9 cellular contexts compared by ENCODE assay signal in genomic region chr14:95536036-95536577, GRCh38. TPM values are rescaled to one million over a fixed set of nuclear protein-coding genes. Genes with fewer than 3 reads are reported as not detected.
DNase-seq lines count a peak whose midpoint lies in the region; ATAC-seq and TF ChIP-seq lines count a peak whose summit lies in the region.
"Had no signal": no experiment of that assay in that cellular context is flagged by ENCODE, and none has a peak within 500 bp of the region (broad histone marks: within the 10 kb centered on the region; RNA-seq: fewer than 3 reads in every experiment).

No MANE protein-coding gene starts in this region.

- CTCF ChIA-PET in activated naive CD4-positive, alpha-beta T cell treated with anti-CD3 and anti-CD28 coated beads for 36 hours (lab: Charles Lee) = interaction anchor here (1.4 to 4.3 kb wide), 4 partner anchors 9 to 109 kb away, joined by 3 to 14 read pairs (median 6); no protein-coding TSS in a partner anchor

- no peak for DNase-seq in activated naive CD4-positive, alpha-beta T cell treated with anti-CD3 and anti-CD28 coated beads for 36 hours
- DNase-seq in activated naive CD4-positive, alpha-beta T cell treated with anti-CD3 and anti-CD28 coated beads, Interleukin-2, amount 50 U/mL, for 16 hours = no peak
- no peak for DNase-seq in adipocyte (ENCODE audit: low read depth)
- no peak for DNase-seq in type B pancreatic cell (ENCODE audit: extremely low spot score, unreplicated experiment)
- DNase-seq in foreskin keratinocyte = no peak
- DNase-seq: NCI-H187 treated with DMSO at 0.1 percent for 48 hours had no signal

- H3K9ac ChIP-seq in adipocyte (ENCODE audit: low read length) (peak overlapping the region; percentile 90), liver (ENCODE audit: low read depth in 1 of 2, low read length in 2 of 2) (peak overlapping the region; percentile 29 to 87)

- H3K27me3 ChIP-seq in adipocyte (replicated peaks; ENCODE audit: control insufficient read depth, insufficient read depth, low read length) (no peaks in the 10 kb centered on the region), liver (ENCODE audit: control insufficient read depth in 4 of 4, insufficient read depth in 4 of 4, low read length in 3 of 4) (no peaks in the 10 kb centered on the region), foreskin keratinocyte (no peaks in the 10 kb centered on the region)

- TF ChIP-seq CTCF in liver (IDR thresholded peaks at IDR 0.05; ENCODE audit: low read depth, low read length, missing input control) (no peak), type B pancreatic cell (conservative IDR thresholded peaks at IDR 0.05) (no peak), foreskin keratinocyte (conservative IDR thresholded peaks at IDR 0.05) (no peak)

- H3K27ac Mint-ChIP-seq in activated naive CD4-positive, alpha-beta T cell treated with anti-CD3 and anti-CD28 coated beads for 36 hours = no peak overlapping the region
- peak overlapping the region; percentile 91 for H3K27ac Mint-ChIP-seq in type B pancreatic cell

- H3K27ac ChIP-seq in liver (ENCODE audit: low read depth in 1 of 2, low read length in 2 of 2) (peak overlapping the region; percentile 76 to 87), foreskin keratinocyte (no peak overlapping the region)

- H3K4me3 ChIP-seq in adipocyte (ENCODE audit: low read length) (peak overlapping the region; percentile 91), liver (ENCODE audit: low read depth in 1 of 3, low read length in 3 of 3) (peak overlapping the region; percentile 69 to 94 (median 85))

- peaks cover 53% of the 10 kb centered on the region for H3K4me1 Mint-ChIP-seq in activated naive CD4-positive, alpha-beta T cell treated with anti-CD3 and anti-CD28 coated beads for 36 hours (ENCODE audit: low read depth)
- H3K4me1 Mint-ChIP-seq in type B pancreatic cell (ENCODE audit: unreplicated experiment) = peaks cover 48% of the 10 kb centered on the region

- intact Hi-C loops in activated naive CD4-positive, alpha-beta T cell treated with anti-CD3 and anti-CD28 coated beads for 36 hours (cut with micrococcal nuclease) = no loop called here

- H3K36me3 Mint-ChIP-seq in activated naive CD4-positive, alpha-beta T cell treated with anti-CD3 and anti-CD28 coated beads for 36 hours (ENCODE audit: low read depth) = peaks cover 19% of the 10 kb centered on the region
- H3K36me3 Mint-ChIP-seq in type B pancreatic cell = peaks cover 4% of the 10 kb centered on the region

- WGBS in liver = 7% methylated on average over 4 of the region's 4 CpGs

- H3K36me3 ChIP-seq in adipocyte (ENCODE audit: control insufficient read depth, insufficient read depth, low read length, severe bottlenecking) = no peaks in the 10 kb centered on the region
- H3K36me3 ChIP-seq in liver (ENCODE audit: control insufficient read depth in 4 of 4, insufficient read depth in 3 of 4, low read depth in 1 of 4, low read length in 3 of 4) = no peaks in the 10 kb centered on the region

- ATAC-seq in foreskin keratinocyte (no peak), HG03354 (IDR thresholded peaks at IDR 0.05; ENCODE audit: poor library complexity, severe bottlenecking, unreplicated experiment) (no peak), GM21528 (IDR thresholded peaks at IDR 0.05; ENCODE audit: low FRiP score, unreplicated experiment) (no peak)

- H3K4me3 Mint-ChIP-seq in activated naive CD4-positive, alpha-beta T cell treated with anti-CD3 and anti-CD28 coated beads for 36 hours = peak overlapping the region; percentile 92
- peak overlapping the region; percentile 99 for H3K4me3 Mint-ChIP-seq in type B pancreatic cell

- no peak for TF ChIP-seq RAD21 in liver (IDR thresholded peaks at IDR 0.05)

- H3K27me3 Mint-ChIP-seq in activated naive CD4-positive, alpha-beta T cell treated with anti-CD3 and anti-CD28 coated beads for 36 hours (ENCODE audit: low read depth) = no peaks in the 10 kb centered on the region
- no peaks in the 10 kb centered on the region for H3K27me3 Mint-ChIP-seq in type B pancreatic cell

- no peaks in the 10 kb centered on the region for H3K9me3 ChIP-seq in adipocyte (ENCODE audit: control insufficient read depth, low read length)
- H3K9me3 ChIP-seq in liver (ENCODE audit: control insufficient read depth in 4 of 4, low read length in 3 of 4) = no peaks in the 10 kb centered on the region

- H3K4me1 ChIP-seq in adipocyte (ENCODE audit: control insufficient read depth, insufficient read depth, low read length) = peaks cover 55% of the 10 kb centered on the region
- H3K4me1 ChIP-seq in liver (ENCODE audit: control insufficient read depth in 4 of 4, insufficient read depth in 4 of 4, low read length in 3 of 4) = peaks cover 10 to 79% (median 68%) of the 10 kb centered on the region in 4 donors
- H3K4me1 ChIP-seq in foreskin keratinocyte = peaks cover 21% of the 10 kb centered on the region

- H3K9me3 Mint-ChIP-seq in activated naive CD4-positive, alpha-beta T cell treated with anti-CD3 and anti-CD28 coated beads for 36 hours = no peaks in the 10 kb centered on the region
- H3K9me3 Mint-ChIP-seq in type B pancreatic cell = no peaks in the 10 kb centered on the region

TF ChIP-seq in liver, 16 proteins besides CTCF, POLR2A, EP300 and RAD21:
- no peak for TF ChIP-seq FOXA1 (IDR thresholded peaks at IDR 0.05)
- TF ChIP-seq, protein P1, sequence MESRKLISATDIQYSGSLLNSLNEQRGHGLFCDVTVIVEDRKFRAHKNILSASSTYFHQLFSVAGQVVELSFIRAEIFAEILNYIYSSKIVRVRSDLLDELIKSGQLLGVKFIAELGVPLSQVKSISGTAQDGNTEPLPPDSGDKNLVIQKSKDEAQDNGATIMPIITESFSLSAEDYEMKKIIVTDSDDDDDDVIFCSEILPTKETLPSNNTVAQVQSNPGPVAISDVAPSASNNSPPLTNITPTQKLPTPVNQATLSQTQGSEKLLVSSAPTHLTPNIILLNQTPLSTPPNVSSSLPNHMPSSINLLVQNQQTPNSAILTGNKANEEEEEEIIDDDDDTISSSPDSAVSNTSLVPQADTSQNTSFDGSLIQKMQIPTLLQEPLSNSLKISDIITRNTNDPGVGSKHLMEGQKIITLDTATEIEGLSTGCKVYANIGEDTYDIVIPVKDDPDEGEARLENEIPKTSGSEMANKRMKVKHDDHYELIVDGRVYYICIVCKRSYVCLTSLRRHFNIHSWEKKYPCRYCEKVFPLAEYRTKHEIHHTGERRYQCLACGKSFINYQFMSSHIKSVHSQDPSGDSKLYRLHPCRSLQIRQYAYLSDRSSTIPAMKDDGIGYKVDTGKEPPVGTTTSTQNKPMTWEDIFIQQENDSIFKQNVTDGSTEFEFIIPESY (IDR thresholded peaks at IDR 0.05) = no peak
- TF ChIP-seq, protein P2, sequence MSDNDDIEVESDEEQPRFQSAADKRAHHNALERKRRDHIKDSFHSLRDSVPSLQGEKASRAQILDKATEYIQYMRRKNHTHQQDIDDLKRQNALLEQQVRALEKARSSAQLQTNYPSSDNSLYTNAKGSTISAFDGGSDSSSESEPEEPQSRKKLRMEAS (IDR thresholded peaks at IDR 0.05) = no peak

RNA-seq across cellular contexts. Expression of gene GLRX5, which starts 1.3 kb away (rescaled TPM):
- 10 to 100 TPM; 34.2 to 34.6 TPM for total RNA-seq in activated naive CD4-positive, alpha-beta T cell treated with anti-CD3 and anti-CD28 coated beads for 36 hours
- total RNA-seq in liver (100 to 1,000 TPM in 1 of 2 donors, 10 to 100 TPM in 1; 28.4 to 172 TPM), type B pancreatic cell (ENCODE audit: low replicate concordance) (48.8 and 59.4 TPM in 2 replicates), foreskin keratinocyte (47.8 and 48.6 TPM in 2 replicates)
- polyA plus RNA-seq in liver (10 to 100 TPM; 34.1 to 45.3 TPM), foreskin keratinocyte (70.0 and 70.4 TPM in 2 replicates)

RNA-seq across cellular contexts. Expression of gene SYNE3, which starts 19.7 kb away (rescaled TPM):
- 10 to 100 TPM; 21.6 to 22.8 TPM for total RNA-seq in activated naive CD4-positive, alpha-beta T cell treated with anti-CD3 and anti-CD28 coated beads for 36 hours
- 1 to 10 TPM; 8.3 to 9.0 TPM for total RNA-seq in liver
- polyA plus RNA-seq in liver = 1 to 10 TPM in 1 of 2 donors, under 1 TPM in 1; 0.47 to 1.1 TPM
- total RNA-seq in type B pancreatic cell (ENCODE audit: low replicate concordance) = 0.65 and 2.9 TPM in 2 replicates
- 5.7 and 7.7 TPM in 2 replicates for total RNA-seq in foreskin keratinocyte
- polyA plus RNA-seq in foreskin keratinocyte = 1.2 and 1.3 TPM in 2 replicates
